Comparison of ENCODE assay signal across 14 cellular contexts in the genomic region with DNA sequence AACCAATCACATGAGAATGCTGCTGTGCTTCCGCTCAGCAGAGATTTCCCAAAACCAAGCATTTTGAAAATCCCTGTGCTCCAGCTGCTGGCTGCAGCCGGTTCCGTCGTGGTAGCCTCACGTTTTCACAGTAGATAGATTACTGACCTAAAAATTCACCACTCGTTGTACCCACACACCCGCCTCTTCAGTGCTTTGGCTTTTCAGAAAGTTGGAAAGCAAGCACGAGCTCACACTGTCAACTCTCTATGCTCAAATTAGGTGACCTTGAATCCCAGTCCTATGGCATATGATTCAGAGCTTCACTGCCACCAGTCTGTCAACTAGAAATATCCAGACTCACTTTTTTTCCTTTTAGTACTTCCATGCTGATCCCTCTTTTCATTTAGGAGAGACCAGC.
"Had no signal": no experiment of that assay in that cellular context is flagged by ENCODE, and none has a peak within 500 bp of the region (broad histone marks: within the 10 kb centered on the region; RNA-seq: fewer than 3 reads in every experiment).

No MANE protein-coding gene starts in this region.

- H3K9me3 Mint-ChIP-seq: activated CD8-positive, alpha-beta T cell treated with anti-CD3 and anti-CD28 coated beads for 36 hours had no signal

- H3K36me3 ChIP-seq: ascending aorta, right lobe of liver had no signal

- H3K4me3 ChIP-seq: ascending aorta, right lobe of liver, testis had no signal

- H3K4me1 ChIP-seq: ascending aorta, right lobe of liver, testis had no signal

- ATAC-seq: activated CD8-positive, alpha-beta T cell treated with anti-CD3 and anti-CD28 coated beads for 36 hours; left lobe of liver; right lobe of liver; stimulated activated naive CD8-positive, alpha-beta T cell treated with anti-CD3 and anti-CD28 coated beads, Interleukin-15, amount 100 ng/mL, for 72 hours had no signal

- H3K27ac Mint-ChIP-seq: activated CD8-positive, alpha-beta T cell treated with anti-CD3 and anti-CD28 coated beads for 36 hours; memory B cell; stimulated activated naive CD8-positive, alpha-beta T cell treated with anti-CD3 and anti-CD28 coated beads, Interleukin-15, amount 100 ng/mL, for 72 hours had no signal

- H3K27me3 Mint-ChIP-seq: activated CD8-positive, alpha-beta T cell treated with anti-CD3 and anti-CD28 coated beads for 36 hours had no signal

- DNase-seq: activated CD4-positive, alpha-beta T cell treated with anti-CD3 and anti-CD28 coated beads for 4 hours; activated CD8-positive, alpha-beta memory T cell treated with anti-CD3 and anti-CD28 coated beads, Interleukin-2, amount 50 U/mL, for 4 hours; activated CD8-positive, alpha-beta T cell treated with anti-CD3 and anti-CD28 coated beads for 36 hours; foreskin keratinocyte; right lobe of liver; stimulated activated CD4-positive, alpha-beta T cell treated with anti-CD3 and anti-CD28 coated beads, Interleukin-12 subunit alpha, Interleukin-12 subunit beta, amount 100 ng/mL, for 4 hours; stimulated activated CD4-positive, alpha-beta T cell treated with anti-CD3 and anti-CD28 coated beads, Interleukin-2, amount 100 ng/mL, for 48 hours; stimulated activated naive CD8-positive, alpha-beta T cell treated with anti-CD3 and anti-CD28 coated beads, Interleukin-15, amount 100 ng/mL, for 72 hours; T-helper 9 cell; testis had no signal

- H3K27me3 ChIP-seq: ascending aorta, foreskin keratinocyte, right lobe of liver, testis had no signal

- H3K36me3 Mint-ChIP-seq: memory B cell had no signal

- H3K9me3 ChIP-seq: ascending aorta, right lobe of liver, testis had no signal

- H3K4me3 Mint-ChIP-seq: activated CD8-positive, alpha-beta T cell treated with anti-CD3 and anti-CD28 coated beads for 36 hours; memory B cell; stimulated activated naive CD8-positive, alpha-beta T cell treated with anti-CD3 and anti-CD28 coated beads, Interleukin-15, amount 100 ng/mL, for 72 hours had no signal

- H3K27ac ChIP-seq: ascending aorta, foreskin keratinocyte, right lobe of liver, testis, VCaP had no signal

- H3K4me1 Mint-ChIP-seq: memory B cell; stimulated activated naive CD8-positive, alpha-beta T cell treated with anti-CD3 and anti-CD28 coated beads, Interleukin-15, amount 100 ng/mL, for 72 hours had no signal
